18 cellular contexts compared by ENCODE assay signal in the genomic region with DNA sequence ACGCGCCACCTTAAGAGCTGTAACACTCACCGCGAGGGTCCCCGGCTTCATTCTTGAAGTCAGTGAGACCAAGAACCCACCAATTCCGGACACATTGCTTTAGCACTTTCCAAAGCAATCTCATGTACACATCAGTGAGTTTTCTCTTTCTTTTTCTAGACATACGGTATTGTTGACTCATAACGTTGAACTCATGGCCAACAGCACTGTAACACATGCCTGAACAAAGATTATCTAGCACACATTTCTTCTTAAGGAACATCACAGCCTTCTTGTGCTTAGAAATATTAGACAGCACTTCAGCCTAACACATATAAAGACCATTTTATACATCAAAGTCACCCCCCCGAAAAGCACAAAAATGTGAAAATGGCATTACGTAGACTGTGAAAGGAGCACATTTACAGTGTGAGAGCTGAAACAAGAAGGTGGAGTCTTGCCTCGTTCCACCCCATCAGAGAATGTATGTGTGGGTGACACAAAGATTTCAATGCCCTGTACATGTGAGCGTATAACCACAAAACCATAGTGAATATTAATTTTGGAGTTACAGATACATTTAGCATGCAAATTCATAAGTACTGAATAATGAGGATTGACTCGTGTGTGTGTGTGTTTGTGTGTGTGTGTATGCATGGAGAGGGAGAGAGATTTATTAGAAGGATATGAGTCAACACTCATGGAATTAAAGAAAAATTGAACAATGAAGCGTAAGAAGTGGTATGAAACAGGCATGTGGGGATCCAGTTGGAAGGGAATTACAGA.
A peak's percentile ranks its signal among the peaks of the same experiment; 100 is the strongest.
DNase-seq lines count a peak whose midpoint lies in the region; ATAC-seq, FAIRE-seq and TF ChIP-seq lines count a peak whose summit lies in the region.
"Had no signal": no experiment of that assay in that cellular context is flagged by ENCODE, and none has a peak within 500 bp of the region (broad histone marks: within the 10 kb centered on the region; RNA-seq: fewer than 3 reads in every experiment).

No MANE protein-coding gene starts in this region.

- intact Hi-C loops in PC-3 (cut with micrococcal nuclease): loop anchor here (5.0 to 10.0 kb wide), 2 partner anchors 62 to 96 kb away; no protein-coding TSS in a partner anchor

- peaks cover 4% of the 10 kb centered on the region; the same call in 1 of the 2 replicates for H3K9me3 ChIP-seq in PC-3 (ENCODE audit: low read length)
- H3K9me3 ChIP-seq: gastrocnemius medialis had no signal

- H3K27ac ChIP-seq in PC-3 (ENCODE audit: low read length): peak overlapping the region; percentile 15; the same call in 1 of the 2 replicates
- H3K27ac ChIP-seq: gastrocnemius medialis, SJSA1, thoracic aorta had no signal

- no peak for TF ChIP-seq CTCF in PC-3 (conservative IDR thresholded peaks at IDR 0.05; ENCODE audit: low read depth, low read length)

- POLR2A ChIA-PET in PC-3 (lab: Charles Lee; ENCODE audit: unreplicated experiment): no interaction called here

- H3K27me3 ChIP-seq in PC-3 (ENCODE audit: low read length): no peaks in the 10 kb centered on the region
- H3K27me3 ChIP-seq: gastrocnemius medialis, SJSA1 had no signal

- no peak overlapping the region for H3K4me2 ChIP-seq in PC-3 (ENCODE audit: low read length)
- H3K4me2 ChIP-seq: smooth muscle cell had no signal

- DNase-seq in GM04504 (ENCODE audit: low read depth) (peak; percentile 5), PC-3 (peak; percentile 80), urothelium cell line (ENCODE audit: low spot score) (no peak), Kasumi-1 (lab: John Stamatoyannopoulos, UW) (no peak), T1000 (lab: John Stamatoyannopoulos, UW) (no peak), dermis blood vessel endothelial cell (no peak)
- DNase-seq: activated CD4-positive, alpha-beta T cell treated with anti-CD3 and anti-CD28 coated beads, Interleukin-2, amount 10 ng/mL, durations not matched to agents 7 days and 5 days; activated naive CD4-positive, alpha-beta T cell treated with anti-CD3 and anti-CD28 coated beads for 36 hours; effector CD4-positive, alpha-beta T cell; gastrocnemius medialis; NCI-H2029; NCI-H524 had no signal

- H3K4me3 ChIP-seq in PC-3 (ENCODE audit: low read length): no peak overlapping the region
- H3K4me3 ChIP-seq: gastrocnemius medialis, GM12878, SJSA1, smooth muscle cell, thoracic aorta had no signal

- H2AFZ ChIP-seq in PC-3 (ENCODE audit: low read length): no peak overlapping the region

- H3K36me3 ChIP-seq in PC-3 (ENCODE audit: low read depth, low read length): no peaks in the 10 kb centered on the region
- H3K36me3 ChIP-seq: gastrocnemius medialis, SJSA1, thoracic aorta had no signal

- H3K79me2 ChIP-seq in PC-3 (ENCODE audit: low read length): no peaks in the 10 kb centered on the region

- FAIRE-seq in urothelium cell line (lab: Jason Lieb, UNC): peak; percentile 79
- FAIRE-seq: GM12878, H54 had no signal

- H3K9me2 ChIP-seq in PC-3 (replicated peaks; ENCODE audit: low read length): no peaks in the 10 kb centered on the region

- H3K9ac ChIP-seq in PC-3 (ENCODE audit: low read length): no peak overlapping the region

- no peaks in the 10 kb centered on the region for H4K20me1 ChIP-seq in PC-3 (ENCODE audit: low read length)

- BruUV-seq in PC-3 (replicated peaks; lab: Mats Ljungman, UMichigan): no TSS peak

- peak; percentile 89 for ATAC-seq in PC-3
- ATAC-seq in esophagus mucosa: peak; percentile 93
- ATAC-seq: gastrocnemius medialis, GM12878 had no signal

- peaks cover 15% of the 10 kb centered on the region for H3K4me1 ChIP-seq in PC-3 (ENCODE audit: insufficient read depth, low read length)
- H3K4me1 ChIP-seq: gastrocnemius medialis, SJSA1 had no signal

- CTCF ChIA-PET in PC-3 (lab: Charles Lee): no interaction called here

- H3F3A ChIP-seq in PC-3 (ENCODE audit: low read length, unreplicated experiment): peaks cover 5% of the 10 kb centered on the region

Comparison
In these comparisons a context has a peak if more than half of its experiments do, and no peak if none do; other contexts are left out.
1. DNase-seq: peak in GM04504 (single experiment) and PC-3 (single experiment); none in urothelium cell line (single experiment), Kasumi-1 (0 of 2), T1000 (single experiment) and dermis blood vessel endothelial cell (single experiment).